7 cellular contexts compared by ENCODE assay signal in the genomic region with DNA sequence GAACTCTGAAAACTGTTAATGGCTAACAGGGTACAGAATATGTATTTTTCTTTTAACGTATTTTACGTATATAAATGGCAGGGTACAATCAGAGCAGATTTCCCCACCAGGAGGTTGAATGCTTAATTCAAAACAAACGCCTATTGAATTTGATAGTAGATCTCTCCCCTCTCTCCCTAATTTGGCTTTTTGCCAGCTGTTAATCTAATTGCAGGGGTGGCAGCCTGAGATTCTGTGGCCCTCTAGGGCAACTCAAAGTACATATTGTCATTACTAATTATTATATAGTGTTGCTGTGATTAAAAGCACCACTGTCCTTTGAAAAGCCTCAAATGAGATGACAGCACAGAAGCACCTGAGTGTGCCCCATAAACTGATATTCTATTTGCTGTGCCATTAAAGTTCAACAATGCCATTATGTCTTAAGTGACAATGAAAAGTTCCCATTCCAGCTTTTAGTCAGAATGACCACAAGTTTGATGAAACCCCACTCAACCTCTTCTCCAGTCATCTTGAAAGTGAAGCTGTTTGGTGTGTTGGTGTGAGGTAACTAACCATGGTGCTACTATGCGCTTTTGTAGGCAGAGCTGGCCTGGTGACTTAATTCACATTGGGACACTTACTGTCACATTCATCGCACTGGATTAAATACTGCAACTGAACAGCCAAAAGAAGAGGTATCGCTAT.
DNase-seq lines count a peak whose midpoint lies in the region; ATAC-seq and TF ChIP-seq lines count a peak whose summit lies in the region.

No MANE protein-coding gene starts in this region.

- peaks cover 4% of the 10 kb centered on the region for H3K36me3 Mint-ChIP-seq in activated T-helper 17 cell treated with anti-CD3 and anti-CD28 coated beads, Interleukin-2, amount 50 U/mL, for 72 hours (ENCODE audit: low read depth)

- intact Hi-C loops in colonic mucosa (cut with DNase I): no loop called here

- peak overlapping the region in 1 of 4 donors; percentile 32 for H3K4me3 ChIP-seq in upper lobe of left lung
- H3K4me3 ChIP-seq in colonic mucosa: no peak overlapping the region

- DNase-seq in HT-29 (ENCODE audit: low spot score) (peak; percentile 37), upper lobe of left lung (no peak), Kasumi-1 (lab: John Stamatoyannopoulos, UW) (no peak), colonic mucosa (no peak)

- peak overlapping the region; percentile 78 for H3K4me3 Mint-ChIP-seq in activated T-helper 17 cell treated with anti-CD3 and anti-CD28 coated beads, Interleukin-2, amount 50 U/mL, for 72 hours

- peaks cover 15 to 22% (median 21%) of the 10 kb centered on the region in 4 donors for H3K4me1 ChIP-seq in upper lobe of left lung
- H3K4me1 ChIP-seq in colonic mucosa: peaks cover 8% of the 10 kb centered on the region

- H3K27me3 ChIP-seq in upper lobe of left lung (no peaks in the 10 kb centered on the region), colonic mucosa (no peaks in the 10 kb centered on the region)

- H3K27me3 Mint-ChIP-seq in activated T-helper 17 cell treated with anti-CD3 and anti-CD28 coated beads, Interleukin-2, amount 50 U/mL, for 72 hours: peaks cover 12% of the 10 kb centered on the region

- no peak for TF ChIP-seq POLR2A in GM18505 (IDR thresholded peaks at IDR 0.05; ENCODE audit: borderline replicate concordance, extremely low read depth, insufficient read depth, insufficient read length)
- TF ChIP-seq POLR2A in upper lobe of left lung (IDR thresholded peaks at IDR 0.05): no peak

- no peaks in the 10 kb centered on the region for H3K9me3 ChIP-seq in upper lobe of left lung
- no peaks in the 10 kb centered on the region for H3K9me3 ChIP-seq in colonic mucosa

- no peak for TF ChIP-seq CTCF in upper lobe of left lung (IDR thresholded peaks at IDR 0.05)
- TF ChIP-seq CTCF in colonic mucosa (IDR thresholded peaks at IDR 0.05): no peak

- H3K36me3 ChIP-seq in upper lobe of left lung (no peaks in the 10 kb centered on the region), colonic mucosa (no peaks in the 10 kb centered on the region)

- H3K9me3 Mint-ChIP-seq in activated T-helper 17 cell treated with anti-CD3 and anti-CD28 coated beads, Interleukin-2, amount 50 U/mL, for 72 hours: no peaks in the 10 kb centered on the region

- H3K27ac ChIP-seq in upper lobe of left lung (peak overlapping the region; percentile 61 to 77 (median 66)), colonic mucosa (no peak overlapping the region)

- TF ChIP-seq EP300 in upper lobe of left lung (IDR thresholded peaks at IDR 0.05): no peak

- H3K4me1 Mint-ChIP-seq in activated T-helper 17 cell treated with anti-CD3 and anti-CD28 coated beads, Interleukin-2, amount 50 U/mL, for 72 hours: peaks cover 45% of the 10 kb centered on the region

- ATAC-seq in GM18505 (IDR thresholded peaks at IDR 0.05; ENCODE audit: unreplicated experiment): peak; percentile 56
- ATAC-seq in GM21381 (IDR thresholded peaks at IDR 0.05; ENCODE audit: unreplicated experiment): peak; percentile 51
- ATAC-seq in activated T-helper 17 cell treated with anti-CD3 and anti-CD28 coated beads, Interleukin-2, amount 50 U/mL, for 72 hours (replicated peaks): peak; percentile 77
- no peak for ATAC-seq in upper lobe of left lung (ENCODE audit: low FRiP score in 2 of 2)

- H3K27ac Mint-ChIP-seq in activated T-helper 17 cell treated with anti-CD3 and anti-CD28 coated beads, Interleukin-2, amount 50 U/mL, for 72 hours: peak overlapping the region; percentile 95

- H3K9ac ChIP-seq in colonic mucosa (ENCODE audit: low read depth in 2 of 2, low read length in 2 of 2): no peak overlapping the region

- 56 to 64% methylated on average over 6 of the region's 6 CpGs for WGBS in upper lobe of left lung, 2 donors

Comparison
In these comparisons a context has a peak if more than half of its experiments do, and no peak if none do; other contexts are left out.
1. ATAC-seq: peak in GM18505 (single experiment), GM21381 (single experiment) and activated T-helper 17 cell treated with anti-CD3 and anti-CD28 coated beads, Interleukin-2, amount 50 U/mL, for 72 hours (single experiment); none in upper lobe of left lung (0 of 2).